Comparison of ENCODE assay signal across 8 cellular contexts in genomic region chr6:136607932-136608772, GRCh38. TPM values are rescaled to one million over a fixed set of nuclear protein-coding genes. Genes with fewer than 3 reads are reported as not detected.
DNase-seq lines count a peak whose midpoint lies in the region; ATAC-seq and FAIRE-seq lines count a peak whose summit lies in the region.

No MANE protein-coding gene starts in this region.

- H3K36me3 ChIP-seq in SJCRH30: peaks cover 9% of the 10 kb centered on the region; the same call in 1 of the 2 replicates

- no peaks in the 10 kb centered on the region for H3K27me3 ChIP-seq in SJCRH30

- no peak overlapping the region for H3K27ac ChIP-seq in SJCRH30

- no peak for FAIRE-seq in HTR-8/SVneo (lab: Jason Lieb, UNC)

- ATAC-seq in GM21381 (IDR thresholded peaks at IDR 0.05; ENCODE audit: unreplicated experiment): peak; percentile 81
- peak; percentile 72 for ATAC-seq in Right ventricle myocardium superior (ENCODE audit: poor library complexity)
- ATAC-seq in HG02970 (IDR thresholded peaks at IDR 0.05; ENCODE audit: low FRiP score, unreplicated experiment): no peak

- DNase-seq in DMS53 (lab: John Stamatoyannopoulos, UW) (peak; percentile 81), HTR-8/SVneo (ENCODE audit: insufficient read length, low spot score) (peak; percentile 35), SJCRH30 (peak; percentile 55 to 75), Right ventricle myocardium superior (peak; percentile 46), retina (peak; percentile 41)
- peak; percentile 65 for DNase-seq in activated gamma-delta T cell treated with anti-CD3 and anti-CD28 coated beads, Interleukin-2, amount 50 U/mL, for 16 hours (ENCODE audit: low read depth)

- H3K9me3 ChIP-seq in SJCRH30 (replicated peaks): no peaks in the 10 kb centered on the region

- intact Hi-C loops in Right ventricle myocardium superior (cut with DNase I): no loop called here

- H3K4me3 ChIP-seq in SJCRH30: no peak overlapping the region

- H3K4me1 ChIP-seq in SJCRH30: peaks cover 15% of the 10 kb centered on the region

RNA-seq across cellular contexts. Expression of gene MAP7, which starts 57.9 kb away (rescaled TPM):
- total RNA-seq in SJCRH30 (2014; rRNA removed; shearing (Covaris generic)): 0.06 and 0.13 TPM in 2 replicates
- total RNA-seq in Right ventricle myocardium superior: 2.1 TPM
